12 cellular contexts compared by ENCODE assay signal in genomic region chr4:137283737-137284136, GRCh38.
DNase-seq lines count a peak whose midpoint lies in the region; ATAC-seq and TF ChIP-seq lines count a peak whose summit lies in the region.
"Had no signal": no experiment of that assay in that cellular context is flagged by ENCODE, and none has a peak within 500 bp of the region (broad histone marks: within the 10 kb centered on the region; RNA-seq: fewer than 3 reads in every experiment).

No MANE protein-coding gene starts in this region.

- DNase-seq in A673 (ENCODE audit: low spot score): no peak
- DNase-seq in GM13977 (ENCODE audit: low spot score): no peak
- DNase-seq in SW480 (ENCODE audit: low spot score): peak; percentile 0
- DNase-seq in fibroblast of the conjunctiva (ENCODE audit: low read depth): peak; percentile 46
- no peak for DNase-seq in natural killer cell treated with Interleukin-12 subunit alpha and Interleukin-12 subunit beta and Interleukin-15 and Interleukin-18, amount 100 ng/mL, for 72 hours (ENCODE audit: low spot score)
- DNase-seq in activated naive CD4-positive, alpha-beta T cell treated with anti-CD3 and anti-CD28 coated beads, Interleukin-2, amount 50 U/mL, for 72 hours (ENCODE audit: low spot score in 2 of 2): no peak
- DNase-seq in GF-D8 (lab: John Stamatoyannopoulos, UW): no peak
- no peak for DNase-seq in activated CD8-positive, alpha-beta memory T cell treated with anti-CD3 and anti-CD28 coated beads, Interleukin-2, amount 50 U/mL, for 48 hours
- DNase-seq: occipital lobe, SW 1271, transverse colon had no signal

- no peaks in the 10 kb centered on the region for H3K27me3 Mint-ChIP-seq in natural killer cell treated with Interleukin-12 subunit alpha and Interleukin-12 subunit beta and Interleukin-15 and Interleukin-18, amount 100 ng/mL, for 72 hours

- H3K4me1 Mint-ChIP-seq in natural killer cell treated with Interleukin-12 subunit alpha and Interleukin-12 subunit beta and Interleukin-15 and Interleukin-18, amount 100 ng/mL, for 72 hours (ENCODE audit: low read depth in 2 of 2): no peaks in the 10 kb centered on the region

- POLR2A ChIA-PET in A673 (lab: Charles Lee; ENCODE audit: low non-redundant PET): no interaction called here

- no peak overlapping the region for H3K4me3 Mint-ChIP-seq in natural killer cell treated with Interleukin-12 subunit alpha and Interleukin-12 subunit beta and Interleukin-15 and Interleukin-18, amount 100 ng/mL, for 72 hours

- no peak overlapping the region for H3K27ac ChIP-seq in A673 (ENCODE audit: low read depth, low read length, poor library complexity, severe bottlenecking)
- H3K27ac ChIP-seq: coronary artery, transverse colon had no signal

- no peaks in the 10 kb centered on the region for H3K4me1 ChIP-seq in A673 (ENCODE audit: insufficient read depth, low read length, poor library complexity, severe bottlenecking)
- H3K4me1 ChIP-seq: transverse colon had no signal

- in situ Hi-C loops in GM13977 (cut with MboI; ENCODE audit: low pct_unique_long_range_greater_than_20kb, low sequenced_read_pairs, unreplicated experiment): no loop called here

- no peaks in the 10 kb centered on the region for H3K27me3 ChIP-seq in A673 (replicated peaks; ENCODE audit: insufficient read depth, low read depth, low read length, poor library complexity)
- H3K27me3 ChIP-seq: transverse colon had no signal

- no peak overlapping the region for H3K4me3 ChIP-seq in A673 (ENCODE audit: low read depth, low read length, poor library complexity, severe bottlenecking)
- H3K4me3 ChIP-seq: coronary artery, transverse colon had no signal

- intact Hi-C loops in A673 (cut with micrococcal nuclease; ENCODE audit: unreplicated experiment): loop anchor here (10.0 kb wide), 1 partner anchor 159 kb away; no protein-coding TSS in a partner anchor

- H3K27ac Mint-ChIP-seq in natural killer cell treated with Interleukin-12 subunit alpha and Interleukin-12 subunit beta and Interleukin-15 and Interleukin-18, amount 100 ng/mL, for 72 hours: no peak overlapping the region
- no peak overlapping the region for H3K27ac Mint-ChIP-seq in activated naive CD4-positive, alpha-beta T cell treated with anti-CD3 and anti-CD28 coated beads, Interleukin-2, amount 50 U/mL, for 72 hours

- no TSS peak for BruUV-seq in A673 (replicated peaks; lab: Mats Ljungman, UMichigan)

- peaks cover 4% of the 10 kb centered on the region for H3K36me3 Mint-ChIP-seq in natural killer cell treated with Interleukin-12 subunit alpha and Interleukin-12 subunit beta and Interleukin-15 and Interleukin-18, amount 100 ng/mL, for 72 hours
- H3K36me3 Mint-ChIP-seq in activated naive CD4-positive, alpha-beta T cell treated with anti-CD3 and anti-CD28 coated beads, Interleukin-2, amount 50 U/mL, for 72 hours: no peaks in the 10 kb centered on the region

- H3K9me3 ChIP-seq in A673 (ENCODE audit: low read depth, low read length, poor library complexity, severe bottlenecking): no peaks in the 10 kb centered on the region

- CTCF ChIA-PET in A673 (lab: Charles Lee): no interaction called here

- no peaks in the 10 kb centered on the region for H3K36me3 ChIP-seq in A673 (ENCODE audit: insufficient read depth, low read length, poor library complexity, severe bottlenecking)
- H3K36me3 ChIP-seq: transverse colon had no signal

- no peak for ATAC-seq in natural killer cell treated with Interleukin-12 subunit alpha and Interleukin-12 subunit beta and Interleukin-15 and Interleukin-18, amount 100 ng/mL, for 72 hours
- ATAC-seq in activated naive CD4-positive, alpha-beta T cell treated with anti-CD3 and anti-CD28 coated beads, Interleukin-2, amount 50 U/mL, for 72 hours: no peak

- H3K9me3 Mint-ChIP-seq in natural killer cell treated with Interleukin-12 subunit alpha and Interleukin-12 subunit beta and Interleukin-15 and Interleukin-18, amount 100 ng/mL, for 72 hours: peaks cover 14% of the 10 kb centered on the region
- peaks cover 3 to 11% of the 10 kb centered on the region in 2 donors for H3K9me3 Mint-ChIP-seq in activated naive CD4-positive, alpha-beta T cell treated with anti-CD3 and anti-CD28 coated beads, Interleukin-2, amount 50 U/mL, for 72 hours

- TF ChIP-seq CTCF in A673 (conservative IDR thresholded peaks at IDR 0.05; ENCODE audit: low read depth, low read length) (peak; percentile 49; the same call in 1 of the 2 replicates), GM13977 (IDR thresholded peaks at IDR 0.05; ENCODE audit: extremely low read depth, insufficient read depth, missing control alignments) (peak; percentile 3)

Comparison
In these comparisons a context has a peak if more than half of its experiments do, and no peak if none do; other contexts are left out.
1. DNase-seq: peak in SW480 (single experiment) and fibroblast of the conjunctiva (single experiment); none in A673 (single experiment), GM13977 (single experiment), natural killer cell treated with Interleukin-12 subunit alpha and Interleukin-12 subunit beta and Interleukin-15 and Interleukin-18, amount 100 ng/mL, for 72 hours (single experiment), activated naive CD4-positive, alpha-beta T cell treated with anti-CD3 and anti-CD28 coated beads, Interleukin-2, amount 50 U/mL, for 72 hours (0 of 2), GF-D8 (single experiment) and activated CD8-positive, alpha-beta memory T cell treated with anti-CD3 and anti-CD28 coated beads, Interleukin-2, amount 50 U/mL, for 48 hours (single experiment).